8 cellular contexts compared by ENCODE assay signal in genomic region chr2:191038241-191038725, GRCh38. TPM values are rescaled to one million over a fixed set of nuclear protein-coding genes. Genes with fewer than 3 reads are reported as not detected.
DNase-seq lines count a peak whose midpoint lies in the region; ATAC-seq, FAIRE-seq and TF ChIP-seq lines count a peak whose summit lies in the region.

No MANE protein-coding gene starts in this region.

- BruUV-seq in endothelial cell of umbilical vein (replicated peaks; lab: Mats Ljungman, UMichigan) (no TSS peak), A673 (replicated peaks; lab: Mats Ljungman, UMichigan) (no TSS peak)

- intact Hi-C loops in endothelial cell of umbilical vein (cut with micrococcal nuclease) = loop anchor here (10.0 kb wide), 1 partner anchor 347 kb away; no protein-coding TSS in a partner anchor
- intact Hi-C loops in vagina (cut with DNase I) = loop anchor here (10.0 kb wide), 1 partner anchor 183 kb away; no protein-coding TSS in a partner anchor
- intact Hi-C loops in A673 (cut with micrococcal nuclease; ENCODE audit: unreplicated experiment) = no loop called here

- H3K9me3 Mint-ChIP-seq in stimulated activated naive CD8-positive, alpha-beta T cell treated with anti-CD3 and anti-CD28 coated beads, Interleukin-15, Interleukin-2, amounts not matched to agents 100 ng/mL and 50 ng/mL, for 24 hours = no peaks in the 10 kb centered on the region

- H3K27me3 ChIP-seq in SJSA1 (replicated peaks) = no peaks in the 10 kb centered on the region
- H3K27me3 ChIP-seq in endothelial cell of umbilical vein (ENCODE audit: control insufficient read depth in 2 of 2, insufficient read depth in 2 of 2, low read length in 2 of 2) = no peaks in the 10 kb centered on the region
- H3K27me3 ChIP-seq in vagina = no peaks in the 10 kb centered on the region
- H3K27me3 ChIP-seq in A673 (replicated peaks; ENCODE audit: insufficient read depth, low read depth, low read length, poor library complexity) = no peaks in the 10 kb centered on the region
- no peaks in the 10 kb centered on the region for H3K27me3 ChIP-seq in WERI-Rb-1 (ENCODE audit: insufficient read depth, low read depth, severe bottlenecking)

- TF ChIP-seq POLR2A in endothelial cell of umbilical vein (IDR thresholded peaks at IDR 0.05; ENCODE audit: low read depth, low read length) (no peak), vagina (IDR thresholded peaks at IDR 0.05) (no peak)

- H4K20me1 ChIP-seq in endothelial cell of umbilical vein (replicated peaks; ENCODE audit: control insufficient read depth, extremely low read depth, insufficient read depth, low read length) = no peaks in the 10 kb centered on the region

- no peak for FAIRE-seq in endothelial cell of umbilical vein (lab: Jason Lieb, UNC)

- H3K4me1 ChIP-seq in SJSA1 (replicated peaks) (peaks cover 53% of the 10 kb centered on the region), endothelial cell of umbilical vein (ENCODE audit: control insufficient read depth, extremely low read depth, insufficient read depth, low read length) (peaks cover 26% of the 10 kb centered on the region), vagina (peaks cover 11% of the 10 kb centered on the region), A673 (ENCODE audit: insufficient read depth, low read length, poor library complexity, severe bottlenecking) (no peaks in the 10 kb centered on the region)

- peak overlapping the region; percentile 82 for H3K27ac Mint-ChIP-seq in stimulated activated naive CD8-positive, alpha-beta T cell treated with anti-CD3 and anti-CD28 coated beads, Interleukin-15, Interleukin-2, amounts not matched to agents 100 ng/mL and 50 ng/mL, for 24 hours

- no peak overlapping the region for H3K9ac ChIP-seq in endothelial cell of umbilical vein (replicated peaks; ENCODE audit: extremely low read depth, insufficient read depth, low read length)

- dilution Hi-C loops in endothelial cell of umbilical vein (cut with MboI; ENCODE audit: extremely low pct_ligation_motif_present, low sequenced_read_pairs) = no loop called here

- POLR2A ChIA-PET in endothelial cell of umbilical vein (lab: Charles Lee) (no interaction called here), A673 (lab: Charles Lee; ENCODE audit: low non-redundant PET) (no interaction called here)

- H3K27ac ChIP-seq in SJSA1 (peak overlapping the region; percentile 83), endothelial cell of umbilical vein (ENCODE audit: insufficient read depth, low read depth, low read length) (no peak overlapping the region), vagina (peak overlapping the region; percentile 10), A673 (ENCODE audit: low read depth, low read length, poor library complexity, severe bottlenecking) (no peak overlapping the region), WERI-Rb-1 (no peak overlapping the region)

- no peak for ATAC-seq in stimulated activated naive CD8-positive, alpha-beta T cell treated with anti-CD3 and anti-CD28 coated beads, Interleukin-15, Interleukin-2, amounts not matched to agents 100 U/mL and 50 U/mL, for 24 hours
- no peak for ATAC-seq in GM18861 (IDR thresholded peaks at IDR 0.05; ENCODE audit: unreplicated experiment)

- no peak overlapping the region for H2AFZ ChIP-seq in endothelial cell of umbilical vein (ENCODE audit: low read depth, low read length)

- CTCF ChIA-PET in endothelial cell of umbilical vein (lab: Charles Lee) (interaction anchor here (0.9 to 5.9 kb wide), 4 partner anchors 14 to 187 kb away, joined by 3 to 56 read pairs (median 6); no protein-coding TSS in a partner anchor), A673 (lab: Charles Lee) (no interaction called here)

- H3K4me3 ChIP-seq in SJSA1 (no peak overlapping the region), endothelial cell of umbilical vein (replicated peaks in 1 of 3; ENCODE audit: insufficient read depth in 1 of 3, low read depth in 1 of 3, low read length in 3 of 3) (no peak overlapping the region), vagina (no peak overlapping the region), A673 (ENCODE audit: low read depth, low read length, poor library complexity, severe bottlenecking) (no peak overlapping the region), WERI-Rb-1 (ENCODE audit: low read depth, low read length) (no peak overlapping the region)

- no peak for DNase-seq in stimulated activated naive CD8-positive, alpha-beta T cell treated with anti-CD3 and anti-CD28 coated beads, Interleukin-15, Interleukin-2, amounts not matched to agents 100 U/mL and 50 U/mL, for 24 hours
- DNase-seq in SJSA1 (ENCODE audit: low read depth in 1 of 2, low spot score in 2 of 2) (peak; percentile 73 to 87), endothelial cell of umbilical vein (ENCODE audit: low read depth, low spot score) (peak; percentile 57), vagina (ENCODE audit: extremely low spot score in 2 of 2) (no peak), A673 (ENCODE audit: low spot score) (no peak), WERI-Rb-1 (no peak)

- H3K4me2 ChIP-seq in endothelial cell of umbilical vein (ENCODE audit: insufficient read depth, low read length) = peak overlapping the region; percentile 22

- no peaks in the 10 kb centered on the region for H3K36me3 ChIP-seq in SJSA1
- H3K36me3 ChIP-seq in endothelial cell of umbilical vein (ENCODE audit: control insufficient read depth in 2 of 2, extremely low read depth in 1 of 2, insufficient read depth in 2 of 2, low read length in 2 of 2) = no peaks in the 10 kb centered on the region
- H3K36me3 ChIP-seq in vagina = no peaks in the 10 kb centered on the region
- H3K36me3 ChIP-seq in A673 (ENCODE audit: insufficient read depth, low read length, poor library complexity, severe bottlenecking) = no peaks in the 10 kb centered on the region
- H3K36me3 ChIP-seq in WERI-Rb-1 = no peaks in the 10 kb centered on the region

- H3K9me3 ChIP-seq in SJSA1 (replicated peaks) (no peaks in the 10 kb centered on the region; the same call in 1 of the 2 replicates), endothelial cell of umbilical vein (replicated peaks; ENCODE audit: control insufficient read depth, insufficient read depth, low read length) (no peaks in the 10 kb centered on the region), vagina (no peaks in the 10 kb centered on the region), A673 (ENCODE audit: low read depth, low read length, poor library complexity, severe bottlenecking) (no peaks in the 10 kb centered on the region), WERI-Rb-1 (ENCODE audit: severe bottlenecking) (no peaks in the 10 kb centered on the region)

- H3K36me3 Mint-ChIP-seq in stimulated activated naive CD8-positive, alpha-beta T cell treated with anti-CD3 and anti-CD28 coated beads, Interleukin-15, Interleukin-2, amounts not matched to agents 100 ng/mL and 50 ng/mL, for 24 hours (ENCODE audit: low read depth) = peaks cover 64% of the 10 kb centered on the region

- no peak for TF ChIP-seq CTCF in endothelial cell of umbilical vein (IDR thresholded peaks at IDR 0.05; ENCODE audit: extremely low read depth in 1 of 2, insufficient read depth in 1 of 2, low read depth in 1 of 2, low read length in 2 of 2)
- TF ChIP-seq CTCF in vagina (IDR thresholded peaks at IDR 0.05) = no peak
- TF ChIP-seq CTCF in A673 (conservative IDR thresholded peaks at IDR 0.05; ENCODE audit: low read depth, low read length) = no peak
- no peak for TF ChIP-seq CTCF in WERI-Rb-1 (IDR thresholded peaks at IDR 0.05; ENCODE audit: low read depth, low read length)

- H3K4me1 Mint-ChIP-seq in stimulated activated naive CD8-positive, alpha-beta T cell treated with anti-CD3 and anti-CD28 coated beads, Interleukin-15, Interleukin-2, amounts not matched to agents 100 ng/mL and 50 ng/mL, for 24 hours (ENCODE audit: low read depth) = peaks cover 38% of the 10 kb centered on the region

- no peaks in the 10 kb centered on the region for H3K79me2 ChIP-seq in endothelial cell of umbilical vein (ENCODE audit: control insufficient read depth, insufficient read depth, low read length)

- no peak overlapping the region for H3K4me3 Mint-ChIP-seq in stimulated activated naive CD8-positive, alpha-beta T cell treated with anti-CD3 and anti-CD28 coated beads, Interleukin-15, Interleukin-2, amounts not matched to agents 100 ng/mL and 50 ng/mL, for 24 hours

- H3K27me3 Mint-ChIP-seq in stimulated activated naive CD8-positive, alpha-beta T cell treated with anti-CD3 and anti-CD28 coated beads, Interleukin-15, Interleukin-2, amounts not matched to agents 100 ng/mL and 50 ng/mL, for 24 hours = no peaks in the 10 kb centered on the region

- no peaks in the 10 kb centered on the region for H3K9me1 ChIP-seq in endothelial cell of umbilical vein (replicated peaks; ENCODE audit: control insufficient read depth, extremely low read depth, insufficient read depth, low read length)

TF ChIP-seq in endothelial cell of umbilical vein, 7 proteins besides CTCF, POLR2A, EP300 and RAD21:
- TF ChIP-seq, protein P1, sequence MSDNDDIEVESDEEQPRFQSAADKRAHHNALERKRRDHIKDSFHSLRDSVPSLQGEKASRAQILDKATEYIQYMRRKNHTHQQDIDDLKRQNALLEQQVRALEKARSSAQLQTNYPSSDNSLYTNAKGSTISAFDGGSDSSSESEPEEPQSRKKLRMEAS (IDR thresholded peaks at IDR 0.05; ENCODE audit: insufficient read depth, insufficient read length) = no peak
- no peak for TF ChIP-seq GATA2 (IDR thresholded peaks at IDR 0.05; ENCODE audit: insufficient read depth, insufficient read length, low read depth, low read length)
- TF ChIP-seq JUN (IDR thresholded peaks at IDR 0.05; ENCODE audit: borderline replicate concordance, insufficient read depth, insufficient read length, low read depth) = peak; percentile 22
- TF ChIP-seq FOS (IDR thresholded peaks at IDR 0.05; ENCODE audit: borderline replicate concordance, insufficient read depth, low read length) = peak; percentile 65

RNA-seq across cellular contexts. Expression of gene STAT1, which starts 24.3 kb away (rescaled TPM):
- total RNA-seq in SJSA1 (2014; rRNA removed; shearing (Covaris generic)) = 89.5 and 108 TPM in 2 replicates
- total RNA-seq in endothelial cell of umbilical vein (59.2 and 67.6 TPM in 2 replicates), vagina (35.6 TPM), A673 (2021) (69.5 and 76.5 TPM in 2 replicates)
- polyA plus RNA-seq in endothelial cell of umbilical vein = 56.1 and 64.2 TPM in 2 replicates
- polyA plus RNA-seq in endothelial cell of umbilical vein (2011; cell fraction: cytosol; rRNA removed) = 56.9 and 57.6 TPM in 2 replicates
- 108 and 111 TPM in 2 replicates for polyA plus RNA-seq in endothelial cell of umbilical vein (2011; cell fraction: nucleus; rRNA removed)
- polyA plus RNA-seq in endothelial cell of umbilical vein (2012) = 78.7 and 102 TPM in 2 replicates
- polyA minus RNA-seq in endothelial cell of umbilical vein = 132 and 160 TPM in 2 replicates
- 25.5 TPM for polyA minus RNA-seq in endothelial cell of umbilical vein (2011; cell fraction: cytosol; rRNA and poly(A)+ RNA removed)
- polyA minus RNA-seq in endothelial cell of umbilical vein (2011; cell fraction: nucleus; rRNA and poly(A)+ RNA removed) = 147 and 163 TPM in 2 replicates

Comparison
In these comparisons a context has a peak if more than half of its experiments do, and no peak if none do; other contexts are left out.
1. DNase-seq: peak in SJSA1 (2 of 2) and endothelial cell of umbilical vein (single experiment); none in stimulated activated naive CD8-positive, alpha-beta T cell treated with anti-CD3 and anti-CD28 coated beads, Interleukin-15, Interleukin-2, amounts not matched to agents 100 U/mL and 50 U/mL, for 24 hours (single experiment), vagina (0 of 2), A673 (single experiment) and WERI-Rb-1 (single experiment).
2. H3K27ac ChIP-seq: peak in SJSA1 (single experiment) and vagina (single experiment); none in endothelial cell of umbilical vein (single experiment), A673 (single experiment) and WERI-Rb-1 (single experiment).